ENCODE assay signal across 29 cellular contexts in the genomic region with DNA sequence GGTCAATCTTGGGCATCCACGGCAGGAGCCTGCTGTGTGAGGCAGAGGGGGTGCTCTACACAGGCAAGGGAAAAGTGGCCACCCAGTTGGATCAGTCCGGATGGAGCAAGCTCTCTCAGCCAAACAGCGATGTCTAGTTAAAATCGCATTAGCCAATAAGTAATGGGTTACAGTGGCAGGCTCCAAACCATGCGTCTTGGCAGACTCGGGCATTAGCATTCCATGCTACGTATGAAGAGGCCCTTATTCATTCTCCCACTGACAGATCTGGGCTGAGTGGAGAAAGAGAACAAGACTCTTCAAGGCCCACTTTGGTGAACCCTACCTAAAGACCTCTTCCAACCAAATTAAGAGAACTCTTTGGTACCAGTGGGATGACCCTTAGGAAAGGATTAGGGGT. TPM values are rescaled to one million over a fixed set of nuclear protein-coding genes. Genes with fewer than 3 reads are reported as not detected.
"Had no signal": no experiment of that assay in that cellular context is flagged by ENCODE, and none has a peak within 500 bp of the region (broad histone marks: within the 10 kb centered on the region; RNA-seq: fewer than 3 reads in every experiment).

No MANE protein-coding gene starts in this region.

- H3K9me3 ChIP-seq: body of pancreas, gastrocnemius medialis, stomach had no signal

- H3K36me3 Mint-ChIP-seq: activated CD4-positive, alpha-beta memory T cell treated with anti-CD3 and anti-CD28 coated beads for 36 hours had no signal

- H3K27ac ChIP-seq: body of pancreas, gastrocnemius medialis, stomach had no signal

- H3K9me3 Mint-ChIP-seq: activated CD4-positive, alpha-beta memory T cell treated with anti-CD3 and anti-CD28 coated beads for 36 hours; activated naive CD4-positive, alpha-beta T cell treated with anti-CD3 and anti-CD28 coated beads, Interleukin-2, amount 10 ng/mL, durations not matched to agents 7 days and 5 days; activated T-cell treated with anti-CD3 and anti-CD28 coated beads, Interleukin-2, amount 50 U/mL, for 72 hours; stimulated activated memory B cell treated with anti-CD40 and anti-IgM and Interleukin-4, amounts not matched to agents 10 μg/mL and 1 μg/mL and 100 μg/mL, for 72 hours had no signal

- H3K4me1 ChIP-seq: body of pancreas had no signal

- H3K4me3 Mint-ChIP-seq: activated CD4-positive, alpha-beta memory T cell treated with anti-CD3 and anti-CD28 coated beads for 36 hours; activated naive CD4-positive, alpha-beta T cell treated with anti-CD3 and anti-CD28 coated beads, Interleukin-2, amount 10 ng/mL, durations not matched to agents 7 days and 5 days; activated T-cell treated with anti-CD3 and anti-CD28 coated beads, Interleukin-2, amount 50 U/mL, for 72 hours; stimulated activated memory B cell treated with anti-CD40 and anti-IgM and Interleukin-4, amounts not matched to agents 10 μg/mL and 1 μg/mL and 100 μg/mL, for 72 hours had no signal

- H3K4me1 Mint-ChIP-seq: activated naive CD4-positive, alpha-beta T cell treated with anti-CD3 and anti-CD28 coated beads, Interleukin-2, amount 10 ng/mL, durations not matched to agents 7 days and 5 days; stimulated activated memory B cell treated with anti-CD40 and anti-IgM and Interleukin-4, amounts not matched to agents 10 μg/mL and 1 μg/mL and 100 μg/mL, for 72 hours had no signal

- H3K27me3 ChIP-seq: body of pancreas, gastrocnemius medialis, stomach had no signal

- DNase-seq: activated CD4-positive, alpha-beta memory T cell treated with anti-CD3 and anti-CD28 coated beads for 36 hours; activated CD4-positive, alpha-beta T cell treated with anti-CD3 and anti-CD28 coated beads for 48 hours; activated effector memory CD4-positive, alpha-beta T cell treated with anti-CD3 and anti-CD28 coated beads, Interleukin-2, amount 50 U/mL, for 16 hours; activated naive CD4-positive, alpha-beta T cell treated with anti-CD3 and anti-CD28 coated beads, Interleukin-2, amount 10 ng/mL, durations not matched to agents 7 days and 5 days; activated T-cell treated with anti-CD3 and anti-CD28 coated beads, Interleukin-2, amount 50 U/mL, for 72 hours; anterior cingulate cortex; body of pancreas; dermis blood vessel endothelial cell; effector CD8-positive, alpha-beta T cell; erythroblast; gastrocnemius medialis; head of caudate nucleus; hypothalamus; left ventricle myocardium superior; mesenchymal stem cell; posterior cingulate gyrus; small intestine; stimulated activated CD4-positive, alpha-beta T cell treated with anti-CD3 and anti-CD28 coated beads, Interleukin-2, amount 100 ng/mL, for 24 hours; stomach; trophoblast cell had no signal

- H3K4me3 ChIP-seq: body of pancreas, gastrocnemius medialis, stomach had no signal

- H3K27me3 Mint-ChIP-seq: activated CD4-positive, alpha-beta memory T cell treated with anti-CD3 and anti-CD28 coated beads for 36 hours; activated naive CD4-positive, alpha-beta T cell treated with anti-CD3 and anti-CD28 coated beads, Interleukin-2, amount 10 ng/mL, durations not matched to agents 7 days and 5 days; stimulated activated memory B cell treated with anti-CD40 and anti-IgM and Interleukin-4, amounts not matched to agents 10 μg/mL and 1 μg/mL and 100 μg/mL, for 72 hours had no signal

- ATAC-seq: activated T-cell treated with anti-CD3 and anti-CD28 coated beads, Interleukin-2, amount 50 U/mL, for 72 hours; body of pancreas; gastrocnemius medialis; left ventricle myocardium superior; sciatic nerve; stimulated activated memory B cell treated with anti-CD40 and anti-IgM and Interleukin-4, amounts not matched to agents 10 μg/mL and 1 μg/mL and 100 μg/mL, for 72 hours had no signal

RNA-seq across cellular contexts. Expression of gene LDHAL6B, which starts 52.4 kb away (rescaled TPM):
- total RNA-seq: activated CD4-positive, alpha-beta memory T cell treated with anti-CD3 and anti-CD28 coated beads for 36 hours; activated T-cell treated with anti-CD3 and anti-CD28 coated beads, Interleukin-2, amount 50 U/mL, for 72 hours; body of pancreas; cardiac septum; dermis blood vessel endothelial cell; gastrocnemius medialis; left ventricle myocardium superior; mononuclear cell; omental fat pad; renal cortical epithelial cell; sciatic nerve; stomach; T-helper 2 cell treated with Interferon-gamma antibody and Interleukin-4, amounts not matched to agents 100 ng/mL and 5 ng/mL, for 36 hours; temporal lobe had no signal
- polyA plus RNA-seq: neural cell, small intestine, stomach had no signal
